21 cellular contexts compared by ENCODE assay signal in genomic region chr3:13628841-13629551, GRCh38.
A peak's percentile ranks its signal among the peaks of the same experiment; 100 is the strongest.
DNase-seq lines count a peak whose midpoint lies in the region; ATAC-seq, FAIRE-seq and TF ChIP-seq lines count a peak whose summit lies in the region.
"Had no signal": no experiment of that assay in that cellular context is flagged by ENCODE, and none has a peak within 500 bp of the region (broad histone marks: within the 10 kb centered on the region; RNA-seq: fewer than 3 reads in every experiment).

No MANE protein-coding gene starts in this region.

- no peaks in the 10 kb centered on the region for H3K27me3 ChIP-seq in H9 (ENCODE audit: insufficient read depth, low read length)
- no peaks in the 10 kb centered on the region for H3K27me3 ChIP-seq in osteoblast (ENCODE audit: insufficient read depth, low read length)

- no peaks in the 10 kb centered on the region for H3K79me2 ChIP-seq in H9 (ENCODE audit: insufficient read depth, low read length)
- no peaks in the 10 kb centered on the region for H3K79me2 ChIP-seq in osteoblast (ENCODE audit: insufficient read depth, low read length)

- no peak overlapping the region for H3K27ac ChIP-seq in H9 (ENCODE audit: insufficient read length, low read depth, low read length)
- no peak overlapping the region for H3K27ac ChIP-seq in osteoblast (ENCODE audit: low read depth, low read length)
- H3K27ac ChIP-seq: 22Rv1, A549, C4-2B, HL-60 had no signal

- no peaks in the 10 kb centered on the region for H3K4me1 Mint-ChIP-seq in T-helper 2 cell treated with Interferon-gamma antibody and Interleukin-4, amounts not matched to agents 5 μg/mL and 100 μg/mL, for 36 hours (ENCODE audit: low read depth)
- no peaks in the 10 kb centered on the region for H3K4me1 Mint-ChIP-seq in H9
- H3K4me1 Mint-ChIP-seq in central memory CD8-positive, alpha-beta T cell = no peaks in the 10 kb centered on the region

- no peaks in the 10 kb centered on the region for H3K9me3 Mint-ChIP-seq in T-helper 2 cell treated with Interferon-gamma antibody and Interleukin-4, amounts not matched to agents 5 μg/mL and 100 μg/mL, for 36 hours
- no peaks in the 10 kb centered on the region for H3K9me3 Mint-ChIP-seq in H9
- no peaks in the 10 kb centered on the region for H3K9me3 Mint-ChIP-seq in central memory CD8-positive, alpha-beta T cell
- H3K9me3 Mint-ChIP-seq: CD4-positive, alpha-beta T cell; HFFc6 had no signal

- no peak overlapping the region for H2BK12ac ChIP-seq in H9 (ENCODE audit: insufficient read length, low read depth, low read length)

- no peak overlapping the region for H3K56ac ChIP-seq in H9 (ENCODE audit: insufficient read length, low read depth, low read length)

- no peak overlapping the region for H3K18ac ChIP-seq in H9 (ENCODE audit: insufficient read length, low read depth, low read length)

- H4K91ac ChIP-seq in H9 (ENCODE audit: insufficient read length, low read depth, low read length) = no peak overlapping the region

- WGBS in H9 (ENCODE audit: extremely low coverage, insufficient read length, low lambda C conversion rate) = no CpG with 5 or more reads among the region's 27 CpGs

- H3K4me1 ChIP-seq in H9 (ENCODE audit: insufficient read depth, low read length) = no peaks in the 10 kb centered on the region
- H3K4me1 ChIP-seq in osteoblast (ENCODE audit: insufficient read depth, low read length) = no peaks in the 10 kb centered on the region
- H3K4me1 ChIP-seq: A549, Caco-2 had no signal

- H4K20me1 ChIP-seq in H9 (ENCODE audit: control insufficient read depth, insufficient read depth, insufficient read length) (no peaks in the 10 kb centered on the region), osteoblast (ENCODE audit: insufficient read depth, low read length) (no peaks in the 10 kb centered on the region)

- FAIRE-seq in urothelium cell line (lab: Jason Lieb, UNC) = no peak
- FAIRE-seq: A549, D721Med, H1 had no signal

- H3K4me3 ChIP-seq in osteoblast (ENCODE audit: insufficient read depth, low read length) = no peak overlapping the region
- H3K4me3 ChIP-seq: A549 had no signal

- no peak for ATAC-seq in central memory CD8-positive, alpha-beta T cell (replicated peaks; ENCODE audit: extremely low read depth, poor library complexity, severe bottlenecking)
- ATAC-seq in GM19455 (IDR thresholded peaks at IDR 0.05; ENCODE audit: unreplicated experiment) = no peak
- ATAC-seq: A549 had no signal

- H2BK5ac ChIP-seq in H9 (ENCODE audit: insufficient read length, low read length) = no peak overlapping the region

- H2BK15ac ChIP-seq in H9 (ENCODE audit: low read depth, low read length) = no peak overlapping the region

- H3K4me2 ChIP-seq in H9 (ENCODE audit: insufficient read depth, insufficient read length, low read length) (no peak overlapping the region), osteoblast (ENCODE audit: insufficient read depth, low read length) (no peak overlapping the region)
- H3K4me2 ChIP-seq: A549 had no signal

- H2AK5ac ChIP-seq in H9 (ENCODE audit: insufficient read length, low read length) = no peak overlapping the region

- no peaks in the 10 kb centered on the region for H3K36me3 ChIP-seq in osteoblast (ENCODE audit: insufficient read depth, low read length)

- no peak overlapping the region for H2BK120ac ChIP-seq in H9 (ENCODE audit: low read depth, low read length, poor library complexity, severe bottlenecking)

- H3K4me3 Mint-ChIP-seq in T-helper 2 cell treated with Interferon-gamma antibody and Interleukin-4, amounts not matched to agents 5 μg/mL and 100 μg/mL, for 36 hours = no peak overlapping the region
- H3K4me3 Mint-ChIP-seq in H9 = no peak overlapping the region
- no peak overlapping the region for H3K4me3 Mint-ChIP-seq in central memory CD8-positive, alpha-beta T cell
- H3K4me3 Mint-ChIP-seq: CD4-positive, alpha-beta T cell; HFFc6 had no signal

- no peak overlapping the region for H3T11ph ChIP-seq in H9 (ENCODE audit: low read length)

- no peaks in the 10 kb centered on the region for H3K23me2 ChIP-seq in H9 (ENCODE audit: insufficient read length, low read depth, low read length, poor library complexity, severe bottlenecking)

- no peak for TF ChIP-seq CTCF in H9 (conservative IDR thresholded peaks at IDR 0.05)
- TF ChIP-seq CTCF in osteoblast (IDR thresholded peaks at IDR 0.05; ENCODE audit: extremely low read depth, low read depth, low read length) = no peak

- no peaks in the 10 kb centered on the region for H3K36me3 Mint-ChIP-seq in T-helper 2 cell treated with Interferon-gamma antibody and Interleukin-4, amounts not matched to agents 5 μg/mL and 100 μg/mL, for 36 hours (ENCODE audit: low read depth)
- H3K36me3 Mint-ChIP-seq in H9 (ENCODE audit: insufficient read depth in 1 of 3, low read depth in 3 of 3) = peaks cover 0 to 2% (median 0%) of the 10 kb centered on the region in 3 experiments; a peak in 2 of 7 replicates
- H3K36me3 Mint-ChIP-seq in central memory CD8-positive, alpha-beta T cell (ENCODE audit: insufficient read depth) = peaks cover under 1% of the 10 kb centered on the region

- no peak overlapping the region for H3K9ac ChIP-seq in H9 (ENCODE audit: extremely low read depth, insufficient read length, low read length)

- peak overlapping the region; percentile 19 for H3K27ac Mint-ChIP-seq in T-helper 2 cell treated with Interferon-gamma antibody and Interleukin-4, amounts not matched to agents 5 μg/mL and 100 μg/mL, for 36 hours
- H3K27ac Mint-ChIP-seq in H9 = peak overlapping the region in 2 of 3 experiments; percentile 4 to 56; a peak in 1 of 7 replicates
- peak overlapping the region; percentile 60 for H3K27ac Mint-ChIP-seq in central memory CD8-positive, alpha-beta T cell (ENCODE audit: low read depth)
- H3K27ac Mint-ChIP-seq: CD4-positive, alpha-beta T cell; HFFc6 had no signal

- H3K14ac ChIP-seq in H9 (ENCODE audit: insufficient read depth, low read length) = no peak overlapping the region

- H4K5ac ChIP-seq in H9 (ENCODE audit: insufficient read length, low read depth, low read length) = no peak overlapping the region

- H2AFZ ChIP-seq in H9 (ENCODE audit: low read length) = no peak overlapping the region
- H2AFZ ChIP-seq in osteoblast (ENCODE audit: low read length) = no peak overlapping the region

- no peak overlapping the region for H3K4ac ChIP-seq in H9 (ENCODE audit: low read depth, low read length)

- DNase-seq in T-helper 2 cell treated with Interferon-gamma antibody and Interleukin-4, amounts not matched to agents 5 μg/mL and 100 μg/mL, for 36 hours (ENCODE audit: low spot score) = no peak
- no peak for DNase-seq in T-helper 2 cell
- DNase-seq in H9 = no peak
- DNase-seq in central memory CD8-positive, alpha-beta T cell (ENCODE audit: low spot score in 2 of 2) = no peak
- DNase-seq in osteoblast (ENCODE audit: insufficient read length, low spot score, missing footprints) = peak; percentile 73
- DNase-seq in effector CD8-positive, alpha-beta T cell (lab: John Stamatoyannopoulos, UW) = no peak
- no peak for DNase-seq in urothelium cell line (ENCODE audit: low spot score)
- DNase-seq: AML-193; Caco-2; CD4-positive, alpha-beta T cell; DMS79 treated with DMSO at 0.1 percent for 48 hours; GF-D8; HCEC 1CT; HFFc6 had no signal

- no peaks in the 10 kb centered on the region for H3K27me3 Mint-ChIP-seq in T-helper 2 cell treated with Interferon-gamma antibody and Interleukin-4, amounts not matched to agents 5 μg/mL and 100 μg/mL, for 36 hours (ENCODE audit: low read depth)
- no peaks in the 10 kb centered on the region for H3K27me3 Mint-ChIP-seq in H9 (ENCODE audit: low read depth)
- H3K27me3 Mint-ChIP-seq in central memory CD8-positive, alpha-beta T cell = peaks cover 15% of the 10 kb centered on the region
- H3K27me3 Mint-ChIP-seq: CD4-positive, alpha-beta T cell had no signal

- H3K23ac ChIP-seq in H9 (ENCODE audit: insufficient read length, low read depth, low read length) = no peak overlapping the region

- no peaks in the 10 kb centered on the region for H3K79me1 ChIP-seq in H9 (ENCODE audit: insufficient read depth, low read depth, low read length, poor library complexity, severe bottlenecking)

- no peak overlapping the region for H4K8ac ChIP-seq in H9 (replicated peaks; ENCODE audit: insufficient read length, low read depth, low read length)

- no peaks in the 10 kb centered on the region for H3K9me3 ChIP-seq in H9 (ENCODE audit: control insufficient read depth, low read depth, low read length)
- no peaks in the 10 kb centered on the region for H3K9me3 ChIP-seq in osteoblast (ENCODE audit: low read depth, low read length)
- H3K9me3 ChIP-seq: A549, Caco-2 had no signal

- no peak overlapping the region for H2BK20ac ChIP-seq in H9 (ENCODE audit: low read depth, low read length, poor library complexity, severe bottlenecking)
